1 cellular context compared by ENCODE assay signal in the genomic region with DNA sequence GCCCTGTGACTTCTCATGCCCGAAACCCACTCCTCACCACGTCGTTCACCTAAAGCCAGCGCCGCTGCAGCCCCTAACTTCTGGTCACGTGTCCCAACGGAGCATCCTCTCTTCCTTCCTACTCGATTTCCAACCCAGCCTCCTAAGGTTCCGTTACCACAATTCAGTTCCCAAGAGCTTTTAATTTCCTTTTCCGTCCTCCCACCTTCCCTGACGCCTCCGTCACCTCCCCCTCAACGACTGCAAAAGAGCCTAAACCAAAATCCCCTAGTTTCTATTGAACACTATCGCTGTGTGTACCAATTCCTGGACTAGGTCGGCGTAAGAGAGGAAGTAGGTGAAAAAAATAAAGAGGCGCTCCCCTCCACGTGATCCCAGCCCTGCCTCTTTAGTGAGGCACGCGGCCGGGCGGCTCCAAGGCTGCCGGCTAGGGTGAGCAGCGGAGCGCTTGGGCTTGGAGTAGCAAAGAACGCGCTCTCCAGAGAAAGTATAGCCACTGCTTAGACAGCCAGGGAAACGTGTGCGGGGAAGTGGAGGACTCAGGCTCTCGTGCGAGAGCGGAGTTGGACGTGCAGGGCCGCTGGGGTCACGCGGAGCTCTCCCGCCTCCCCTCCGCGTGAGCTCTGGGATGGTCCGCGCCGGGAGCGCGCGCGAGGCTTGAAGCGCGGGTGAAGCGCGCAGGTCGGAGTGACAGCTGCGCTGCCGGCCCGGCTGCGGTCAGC.
A peak's percentile ranks its signal among the peaks of the same experiment; 100 is the strongest.
TF ChIP-seq lines count a peak whose summit lies in the region.

A gene (plus strand): TSS at position 685 of the 722 bp plus-strand sequence.
A gene (minus strand): TSS at position 82 of the 722 bp plus-strand sequence. CDS start 1,189 bp downstream, outside the sequence.

TF ChIP-seq in HepG2, 621 proteins besides CTCF, POLR2A, EP300 and RAD21 (continued from another document and continues in another):
- TF ChIP-seq, protein P1, sequence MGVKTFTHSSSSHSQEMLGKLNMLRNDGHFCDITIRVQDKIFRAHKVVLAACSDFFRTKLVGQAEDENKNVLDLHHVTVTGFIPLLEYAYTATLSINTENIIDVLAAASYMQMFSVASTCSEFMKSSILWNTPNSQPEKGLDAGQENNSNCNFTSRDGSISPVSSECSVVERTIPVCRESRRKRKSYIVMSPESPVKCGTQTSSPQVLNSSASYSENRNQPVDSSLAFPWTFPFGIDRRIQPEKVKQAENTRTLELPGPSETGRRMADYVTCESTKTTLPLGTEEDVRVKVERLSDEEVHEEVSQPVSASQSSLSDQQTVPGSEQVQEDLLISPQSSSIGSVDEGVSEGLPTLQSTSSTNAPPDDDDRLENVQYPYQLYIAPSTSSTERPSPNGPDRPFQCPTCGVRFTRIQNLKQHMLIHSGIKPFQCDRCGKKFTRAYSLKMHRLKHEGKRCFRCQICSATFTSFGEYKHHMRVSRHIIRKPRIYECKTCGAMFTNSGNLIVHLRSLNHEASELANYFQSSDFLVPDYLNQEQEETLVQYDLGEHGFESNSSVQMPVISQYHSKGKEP (CRISPR knock-in tag; IDR thresholded peaks at IDR 0.05): no peak
- TF ChIP-seq SRF (IDR thresholded peaks at IDR 0.05; ENCODE audit: low read depth, low read length) (peak; percentile 52; the same call in 1 of the 2 replicates), ETV6 (CRISPR knock-in tag; conservative IDR thresholded peaks at IDR 0.05) (no peak), NCOA2 (CRISPR knock-in tag; IDR thresholded peaks at IDR 0.05) (no peak; the same call in 1 of the 2 replicates), ZNF354B (CRISPR knock-in tag; IDR thresholded peaks at IDR 0.05) (no peak; the same call in 1 of the 2 replicates), ZNF550 (CRISPR knock-in tag; IDR thresholded peaks at IDR 0.05; ENCODE audit: borderline replicate concordance) (no peak), NFIB (CRISPR knock-in tag; IDR thresholded peaks at IDR 0.05; ENCODE audit: borderline replicate concordance) (no peak), SP5 (CRISPR knock-in tag; IDR thresholded peaks at IDR 0.05; ENCODE audit: borderline replicate concordance, low read depth) (peak; percentile 33; the same call in 1 of the 2 replicates), GTF3A (CRISPR knock-in tag; conservative IDR thresholded peaks at IDR 0.05) (no peak), KAT8 (CRISPR knock-in tag; IDR thresholded peaks at IDR 0.05) (peak; percentile 98), SAP130 (CRISPR knock-in tag; IDR thresholded peaks at IDR 0.05; ENCODE audit: low read depth) (peak; percentile 99), SMAD9 (CRISPR knock-in tag; IDR thresholded peaks at IDR 0.05) (no peak), FOXM1 (CRISPR knock-in tag; IDR thresholded peaks at IDR 0.05) (no peak), ZSCAN30 (CRISPR knock-in tag; IDR thresholded peaks at IDR 0.05) (peak; percentile 64; the same call in 1 of the 2 replicates), ZEB1 (IDR thresholded peaks at IDR 0.05; ENCODE audit: insufficient replicate concordance, low read depth) (peak; percentile 35), FOXJ3 (CRISPR knock-in tag; IDR thresholded peaks at IDR 0.05; ENCODE audit: borderline replicate concordance) (no peak), ZNF644 (CRISPR knock-in tag; IDR thresholded peaks at IDR 0.05; ENCODE audit: low read depth) (no peak), RBM39 (IDR thresholded peaks at IDR 0.05; ENCODE audit: low read depth, low read length, poor library complexity, severe bottlenecking) (peak; percentile 84), TBX2 (CRISPR knock-in tag; IDR thresholded peaks at IDR 0.05; ENCODE audit: borderline replicate concordance) (peak; percentile 42), ZNF629 (CRISPR knock-in tag; conservative IDR thresholded peaks at IDR 0.05) (no peak), EHMT2 (IDR thresholded peaks at IDR 0.05; ENCODE audit: borderline replicate concordance, low read depth, low read length) (no peak; the same call in 1 of the 2 replicates), ERF (CRISPR knock-in tag; IDR thresholded peaks at IDR 0.05) (0 out of 2 replicates have a peak, but pooled peaks have one; percentile 19), SMARCC2 (IDR thresholded peaks at IDR 0.05) (no peak), XBP1 (CRISPR knock-in tag; IDR thresholded peaks at IDR 0.05) (no peak), SPEN (CRISPR knock-in tag; IDR thresholded peaks at IDR 0.05; ENCODE audit: low read depth) (peak; percentile 75), FIP1L1 (IDR thresholded peaks at IDR 0.05; ENCODE audit: borderline replicate concordance, insufficient read depth, low read depth, low read length) (no peak), CHD2 (IDR thresholded peaks at IDR 0.05; ENCODE audit: low read depth, low read length) (no peak), SMC3 (IDR thresholded peaks at IDR 0.05; ENCODE audit: low read length) (no peak), REL (CRISPR knock-in tag; conservative IDR thresholded peaks at IDR 0.05) (peak; percentile 87; the same call in 1 of the 2 replicates), ZNF7 (CRISPR knock-in tag; IDR thresholded peaks at IDR 0.05) (no peak), ZNF841 (CRISPR knock-in tag; IDR thresholded peaks at IDR 0.05; ENCODE audit: borderline replicate concordance) (no peak; the same call in 1 of the 2 replicates), SOX13 (IDR thresholded peaks at IDR 0.05) (0 out of 2 replicates have a peak, but pooled peaks have one; percentile 23), SOX13 (CRISPR knock-in tag; conservative IDR thresholded peaks at IDR 0.05 in 1 of 2, IDR thresholded peaks at IDR 0.05 in 1 of 2) (peak in 1 of 2 experiments; percentile 34; a peak in 1 of 4 replicates), CCAR2 (optimal IDR thresholded peaks at IDR 0.05; ENCODE audit: low read depth, low read length) (no peak), ISX (CRISPR knock-in tag; conservative IDR thresholded peaks at IDR 0.05) (no peak), SCMH1 (CRISPR knock-in tag; IDR thresholded peaks at IDR 0.05; ENCODE audit: borderline replicate concordance) (no peak)
- TF ChIP-seq, protein P2, sequence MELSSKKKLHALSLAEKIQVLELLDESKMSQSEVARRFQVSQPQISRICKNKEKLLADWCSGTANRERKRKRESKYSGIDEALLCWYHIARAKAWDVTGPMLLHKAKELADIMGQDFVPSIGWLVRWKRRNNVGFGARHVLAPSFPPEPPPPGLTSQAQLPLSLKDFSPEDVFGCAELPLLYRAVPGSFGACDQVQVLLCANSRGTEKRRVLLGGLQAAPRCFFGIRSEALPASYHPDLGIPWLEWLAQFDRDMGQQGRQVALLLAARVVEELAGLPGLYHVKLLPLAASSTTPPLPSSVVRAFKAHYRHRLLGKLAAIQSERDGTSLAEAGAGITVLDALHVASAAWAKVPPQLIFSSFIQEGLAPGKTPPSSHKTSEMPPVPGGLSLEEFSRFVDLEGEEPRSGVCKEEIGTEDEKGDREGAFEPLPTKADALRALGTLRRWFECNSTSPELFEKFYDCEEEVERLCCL (CRISPR knock-in tag; IDR thresholded peaks at IDR 0.05; ENCODE audit: borderline replicate concordance): 0 out of 2 replicates have a peak, but pooled peaks have one; percentile 61
- TF ChIP-seq, protein P3, sequence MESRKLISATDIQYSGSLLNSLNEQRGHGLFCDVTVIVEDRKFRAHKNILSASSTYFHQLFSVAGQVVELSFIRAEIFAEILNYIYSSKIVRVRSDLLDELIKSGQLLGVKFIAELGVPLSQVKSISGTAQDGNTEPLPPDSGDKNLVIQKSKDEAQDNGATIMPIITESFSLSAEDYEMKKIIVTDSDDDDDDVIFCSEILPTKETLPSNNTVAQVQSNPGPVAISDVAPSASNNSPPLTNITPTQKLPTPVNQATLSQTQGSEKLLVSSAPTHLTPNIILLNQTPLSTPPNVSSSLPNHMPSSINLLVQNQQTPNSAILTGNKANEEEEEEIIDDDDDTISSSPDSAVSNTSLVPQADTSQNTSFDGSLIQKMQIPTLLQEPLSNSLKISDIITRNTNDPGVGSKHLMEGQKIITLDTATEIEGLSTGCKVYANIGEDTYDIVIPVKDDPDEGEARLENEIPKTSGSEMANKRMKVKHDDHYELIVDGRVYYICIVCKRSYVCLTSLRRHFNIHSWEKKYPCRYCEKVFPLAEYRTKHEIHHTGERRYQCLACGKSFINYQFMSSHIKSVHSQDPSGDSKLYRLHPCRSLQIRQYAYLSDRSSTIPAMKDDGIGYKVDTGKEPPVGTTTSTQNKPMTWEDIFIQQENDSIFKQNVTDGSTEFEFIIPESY (CRISPR knock-in tag; IDR thresholded peaks at IDR 0.05): 0 out of 2 replicates have a peak, but pooled peaks have one; percentile 7
- TF ChIP-seq, protein P4, sequence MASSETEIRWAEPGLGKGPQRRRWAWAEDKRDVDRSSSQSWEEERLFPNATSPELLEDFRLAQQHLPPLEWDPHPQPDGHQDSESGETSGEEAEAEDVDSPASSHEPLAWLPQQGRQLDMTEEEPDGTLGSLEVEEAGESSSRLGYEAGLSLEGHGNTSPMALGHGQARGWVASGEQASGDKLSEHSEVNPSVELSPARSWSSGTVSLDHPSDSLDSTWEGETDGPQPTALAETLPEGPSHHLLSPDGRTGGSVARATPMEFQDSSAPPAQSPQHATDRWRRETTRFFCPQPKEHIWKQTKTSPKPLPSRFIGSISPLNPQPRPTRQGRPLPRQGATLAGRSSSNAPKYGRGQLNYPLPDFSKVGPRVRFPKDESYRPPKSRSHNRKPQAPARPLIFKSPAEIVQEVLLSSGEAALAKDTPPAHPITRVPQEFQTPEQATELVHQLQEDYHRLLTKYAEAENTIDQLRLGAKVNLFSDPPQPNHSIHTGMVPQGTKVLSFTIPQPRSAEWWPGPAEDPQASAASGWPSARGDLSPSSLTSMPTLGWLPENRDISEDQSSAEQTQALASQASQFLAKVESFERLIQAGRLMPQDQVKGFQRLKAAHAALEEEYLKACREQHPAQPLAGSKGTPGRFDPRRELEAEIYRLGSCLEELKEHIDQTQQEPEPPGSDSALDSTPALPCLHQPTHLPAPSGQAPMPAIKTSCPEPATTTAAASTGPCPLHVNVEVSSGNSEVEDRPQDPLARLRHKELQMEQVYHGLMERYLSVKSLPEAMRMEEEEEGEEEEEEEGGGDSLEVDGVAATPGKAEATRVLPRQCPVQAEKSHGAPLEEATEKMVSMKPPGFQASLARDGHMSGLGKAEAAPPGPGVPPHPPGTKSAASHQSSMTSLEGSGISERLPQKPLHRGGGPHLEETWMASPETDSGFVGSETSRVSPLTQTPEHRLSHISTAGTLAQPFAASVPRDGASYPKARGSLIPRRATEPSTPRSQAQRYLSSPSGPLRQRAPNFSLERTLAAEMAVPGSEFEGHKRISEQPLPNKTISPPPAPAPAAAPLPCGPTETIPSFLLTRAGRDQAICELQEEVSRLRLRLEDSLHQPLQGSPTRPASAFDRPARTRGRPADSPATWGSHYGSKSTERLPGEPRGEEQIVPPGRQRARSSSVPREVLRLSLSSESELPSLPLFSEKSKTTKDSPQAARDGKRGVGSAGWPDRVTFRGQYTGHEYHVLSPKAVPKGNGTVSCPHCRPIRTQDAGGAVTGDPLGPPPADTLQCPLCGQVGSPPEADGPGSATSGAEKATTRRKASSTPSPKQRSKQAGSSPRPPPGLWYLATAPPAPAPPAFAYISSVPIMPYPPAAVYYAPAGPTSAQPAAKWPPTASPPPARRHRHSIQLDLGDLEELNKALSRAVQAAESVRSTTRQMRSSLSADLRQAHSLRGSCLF (CRISPR knock-in tag; IDR thresholded peaks at IDR 0.05; ENCODE audit: borderline replicate concordance): no peak
- TF ChIP-seq, protein P5, sequence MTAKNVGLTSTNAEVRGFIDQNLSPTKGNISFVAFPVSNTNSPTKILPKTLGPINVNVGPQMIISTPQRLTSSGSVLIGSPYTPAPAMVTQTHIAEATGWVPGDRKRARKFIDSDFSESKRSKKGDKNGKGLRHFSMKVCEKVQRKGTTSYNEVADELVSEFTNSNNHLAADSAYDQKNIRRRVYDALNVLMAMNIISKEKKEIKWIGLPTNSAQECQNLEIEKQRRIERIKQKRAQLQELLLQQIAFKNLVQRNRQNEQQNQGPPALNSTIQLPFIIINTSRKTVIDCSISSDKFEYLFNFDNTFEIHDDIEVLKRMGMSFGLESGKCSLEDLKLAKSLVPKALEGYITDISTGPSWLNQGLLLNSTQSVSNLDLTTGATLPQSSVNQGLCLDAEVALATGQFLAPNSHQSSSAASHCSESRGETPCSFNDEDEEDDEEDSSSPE (CRISPR knock-in tag; IDR thresholded peaks at IDR 0.05): peak; percentile 99
- TF ChIP-seq, protein P6, sequence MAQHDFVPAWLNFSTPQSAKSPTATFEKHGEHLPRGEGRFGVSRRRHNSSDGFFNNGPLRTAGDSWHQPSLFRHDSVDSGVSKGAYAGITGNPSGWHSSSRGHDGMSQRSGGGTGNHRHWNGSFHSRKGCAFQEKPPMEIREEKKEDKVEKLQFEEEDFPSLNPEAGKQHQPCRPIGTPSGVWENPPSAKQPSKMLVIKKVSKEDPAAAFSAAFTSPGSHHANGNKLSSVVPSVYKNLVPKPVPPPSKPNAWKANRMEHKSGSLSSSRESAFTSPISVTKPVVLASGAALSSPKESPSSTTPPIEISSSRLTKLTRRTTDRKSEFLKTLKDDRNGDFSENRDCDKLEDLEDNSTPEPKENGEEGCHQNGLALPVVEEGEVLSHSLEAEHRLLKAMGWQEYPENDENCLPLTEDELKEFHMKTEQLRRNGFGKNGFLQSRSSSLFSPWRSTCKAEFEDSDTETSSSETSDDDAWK (CRISPR knock-in tag; IDR thresholded peaks at IDR 0.05): no peak
- TF ChIP-seq, protein P7, sequence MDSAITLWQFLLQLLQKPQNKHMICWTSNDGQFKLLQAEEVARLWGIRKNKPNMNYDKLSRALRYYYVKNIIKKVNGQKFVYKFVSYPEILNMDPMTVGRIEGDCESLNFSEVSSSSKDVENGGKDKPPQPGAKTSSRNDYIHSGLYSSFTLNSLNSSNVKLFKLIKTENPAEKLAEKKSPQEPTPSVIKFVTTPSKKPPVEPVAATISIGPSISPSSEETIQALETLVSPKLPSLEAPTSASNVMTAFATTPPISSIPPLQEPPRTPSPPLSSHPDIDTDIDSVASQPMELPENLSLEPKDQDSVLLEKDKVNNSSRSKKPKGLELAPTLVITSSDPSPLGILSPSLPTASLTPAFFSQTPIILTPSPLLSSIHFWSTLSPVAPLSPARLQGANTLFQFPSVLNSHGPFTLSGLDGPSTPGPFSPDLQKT (CRISPR knock-in tag; IDR thresholded peaks at IDR 0.05; ENCODE audit: borderline replicate concordance): no peak
- TF ChIP-seq, protein P8, sequence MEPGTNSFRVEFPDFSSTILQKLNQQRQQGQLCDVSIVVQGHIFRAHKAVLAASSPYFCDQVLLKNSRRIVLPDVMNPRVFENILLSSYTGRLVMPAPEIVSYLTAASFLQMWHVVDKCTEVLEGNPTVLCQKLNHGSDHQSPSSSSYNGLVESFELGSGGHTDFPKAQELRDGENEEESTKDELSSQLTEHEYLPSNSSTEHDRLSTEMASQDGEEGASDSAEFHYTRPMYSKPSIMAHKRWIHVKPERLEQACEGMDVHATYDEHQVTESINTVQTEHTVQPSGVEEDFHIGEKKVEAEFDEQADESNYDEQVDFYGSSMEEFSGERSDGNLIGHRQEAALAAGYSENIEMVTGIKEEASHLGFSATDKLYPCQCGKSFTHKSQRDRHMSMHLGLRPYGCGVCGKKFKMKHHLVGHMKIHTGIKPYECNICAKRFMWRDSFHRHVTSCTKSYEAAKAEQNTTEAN (CRISPR knock-in tag; conservative IDR thresholded peaks at IDR 0.05): 0 out of 2 replicates have a peak, but pooled peaks have one; percentile 40
- TF ChIP-seq, protein P9, sequence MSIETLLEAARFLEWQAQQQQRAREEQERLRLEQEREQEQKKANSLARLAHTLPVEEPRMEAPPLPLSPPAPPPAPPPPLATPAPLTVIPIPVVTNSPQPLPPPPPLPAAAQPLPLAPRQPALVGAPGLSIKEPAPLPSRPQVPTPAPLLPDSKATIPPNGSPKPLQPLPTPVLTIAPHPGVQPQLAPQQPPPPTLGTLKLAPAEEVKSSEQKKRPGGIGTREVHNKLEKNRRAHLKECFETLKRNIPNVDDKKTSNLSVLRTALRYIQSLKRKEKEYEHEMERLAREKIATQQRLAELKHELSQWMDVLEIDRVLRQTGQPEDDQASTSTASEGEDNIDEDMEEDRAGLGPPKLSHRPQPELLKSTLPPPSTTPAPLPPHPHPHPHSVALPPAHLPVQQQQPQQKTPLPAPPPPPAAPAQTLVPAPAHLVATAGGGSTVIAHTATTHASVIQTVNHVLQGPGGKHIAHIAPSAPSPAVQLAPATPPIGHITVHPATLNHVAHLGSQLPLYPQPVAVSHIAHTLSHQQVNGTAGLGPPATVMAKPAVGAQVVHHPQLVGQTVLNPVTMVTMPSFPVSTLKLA (IDR thresholded peaks at IDR 0.05): peak; percentile 95
